ENCODE assay signal across 19 cellular contexts in genomic region chr13:93190006-93190405, GRCh38. TPM values are rescaled to one million over a fixed set of nuclear protein-coding genes. Genes with fewer than 3 reads are reported as not detected.
"Had no signal": no experiment of that assay in that cellular context is flagged by ENCODE, and none has a peak within 500 bp of the region (broad histone marks: within the 10 kb centered on the region; RNA-seq: fewer than 3 reads in every experiment).

No MANE protein-coding gene starts in this region.

- ATAC-seq: HepG2 had no signal

- H3K4me1 ChIP-seq: SJSA1 had no signal

- H3K36me3 ChIP-seq: SJSA1 had no signal

- H3K27ac ChIP-seq: SJSA1, SK-N-MC had no signal

- DNase-seq: IMR-90, Kasumi-1, KG1, NCI-H1092 treated with DMSO at 0.1 percent for 48 hours, NCI-H1436, NCI-H187 treated with DMSO at 0.1 percent for 48 hours, NCI-H2029 treated with DMSO at 0.1 percent for 48 hours, NCI-H2171 treated with DMSO at 0.1 percent for 48 hours, NCI-H345, NCI-H446 treated with DMSO at 0.1 percent for 48 hours, NCI-H510A treated with DMSO at 0.1 percent for 48 hours, NCI-H526, Right ventricle myocardium superior, RPMI8226, SIG-M5 had no signal

- H3K27me3 ChIP-seq: SJSA1 had no signal

- H3K4me3 ChIP-seq: SJSA1, SK-N-MC had no signal

RNA-seq across cellular contexts. Expression of gene GPC6, which starts 36.6 kb away (rescaled TPM):
- total RNA-seq: T-helper 1 cell treated with Interleukin-12 subunit alpha and Interleukin-12 subunit beta and Interleukin-4 antibody, amounts not matched to agents 30 ng/mL and 1 ng/mL, for 36 hours had no signal
